Comparison of ENCODE assay signal across 8 cellular contexts in genomic region chr19:38374332-38375097, GRCh38. TPM values are rescaled to one million over a fixed set of nuclear protein-coding genes. Genes with fewer than 3 reads are reported as not detected.
DNase-seq lines count a peak whose midpoint lies in the region; ATAC-seq and TF ChIP-seq lines count a peak whose summit lies in the region.

Gene PSMD8 (plus strand): TSS chr19:38374571. CDS start chr19:38374602, 31 bp downstream.

- peaks cover 0 to 3% of the 10 kb centered on the region in 2 donors for H3K36me3 ChIP-seq in prostate gland
- no peaks in the 10 kb centered on the region for H3K36me3 ChIP-seq in urinary bladder (ENCODE audit: insufficient read depth)

- WGBS in prostate gland, result 1% methylated on average over 41 of the region's 65 CpGs
- under 1% methylated on average over 65 of the region's 65 CpGs for WGBS in urinary bladder

- peak; percentile 98 for TF ChIP-seq POLR2A in prostate gland (IDR thresholded peaks at IDR 0.05)

- DNase-seq in NCI-H187 (lab: John Stamatoyannopoulos, UW) (peak; percentile 98 to 99), T-helper 2 cell (peak; percentile 95 to 100 (median 98)), left ventricle myocardium superior (peak; percentile 99), prostate gland (ENCODE audit: low spot score) (peak; percentile 100)

- ATAC-seq in GM18498 (IDR thresholded peaks at IDR 0.05; ENCODE audit: unreplicated experiment), result peak; percentile 96
- peak; percentile 92 for ATAC-seq in HG02938 (IDR thresholded peaks at IDR 0.05; ENCODE audit: unreplicated experiment)
- ATAC-seq in left ventricle myocardium superior, result peak; percentile 97

- no peaks in the 10 kb centered on the region for H3K27me3 ChIP-seq in prostate gland (replicated peaks; ENCODE audit: insufficient read depth)

- no peaks in the 10 kb centered on the region for H3K9me3 ChIP-seq in prostate gland

- H3K4me3 ChIP-seq in prostate gland (peak within 1 kb of the TSS; percentile 75 to 87), urinary bladder (ENCODE audit: low read depth, low read length) (peak within 1 kb of the TSS; percentile 74)

- H3K4me1 ChIP-seq in prostate gland (replicated peaks) (peaks cover 14% of the 10 kb centered on the region), urinary bladder (ENCODE audit: insufficient read depth) (no peaks in the 10 kb centered on the region)

- intact Hi-C loops in left ventricle myocardium superior (cut with micrococcal nuclease) (no loop called here), prostate gland (cut with DNase I) (loop anchor here (2.0 kb wide), 1 partner anchor 38 kb away; no protein-coding TSS in a partner anchor)

- peak within 1 kb of the TSS; percentile 79 for H3K27ac ChIP-seq in angular gyrus (ENCODE audit: low read depth, low read length)
- H3K27ac ChIP-seq in prostate gland, result peak within 1 kb of the TSS; percentile 93
- peak within 1 kb of the TSS; percentile 74 for H3K27ac ChIP-seq in urinary bladder (ENCODE audit: low read depth)

- peak; percentile 25 to 49 (median 38) for TF ChIP-seq CTCF in prostate gland (IDR thresholded peaks at IDR 0.05)

RNA-seq across cellular contexts. Expression of gene PSMD8, which starts in this region (rescaled TPM):
- total RNA-seq in left ventricle myocardium superior (306 TPM), prostate gland (100 to 1,000 TPM; 232 to 298 TPM), urinary bladder (102 TPM)
- 166 TPM for polyA plus RNA-seq in urinary bladder

Comparison
In these comparisons a context has a peak if more than half of its experiments do, and no peak if none do; other contexts are left out.
1. Peak in every context shown above with its lines: DNase-seq, ATAC-seq, H3K4me3 ChIP-seq and H3K27ac ChIP-seq.